8 cellular contexts compared by ENCODE assay signal in genomic region chr1:147539122-147539575, GRCh38. TPM values are rescaled to one million over a fixed set of nuclear protein-coding genes. Genes with fewer than 3 reads are reported as not detected.
DNase-seq lines count a peak whose midpoint lies in the region; ATAC-seq, FAIRE-seq and TF ChIP-seq lines count a peak whose summit lies in the region.
"Had no signal": no experiment of that assay in that cellular context is flagged by ENCODE, and none has a peak within 500 bp of the region (broad histone marks: within the 10 kb centered on the region; RNA-seq: fewer than 3 reads in every experiment).

No MANE protein-coding gene starts in this region.

- TF ChIP-seq CTCF in D721Med (IDR thresholded peaks at IDR 0.05; ENCODE audit: insufficient read depth, missing control alignments), result no peak

- H3K27me3 ChIP-seq in skeletal muscle tissue (ENCODE audit: control insufficient read depth in 3 of 3, insufficient read depth in 3 of 3, low read length in 3 of 3), result no peaks in the 10 kb centered on the region

- DNase-seq in GM04504 (ENCODE audit: low read depth), result peak; percentile 87
- peak; percentile 92 for DNase-seq in RCC 7860 (ENCODE audit: low spot score)
- DNase-seq in fibroblast of peridontal ligament (ENCODE audit: extremely low read depth), result peak; percentile 96
- no peak for DNase-seq in D721Med (ENCODE audit: insufficient read length, low spot score)
- DNase-seq: naive B cell had no signal

- FAIRE-seq in RCC 7860 (lab: Jason Lieb, UNC) (peak; percentile 96), D721Med (lab: Jason Lieb, UNC) (no peak)

- H3K36me3 ChIP-seq in skeletal muscle tissue (ENCODE audit: control insufficient read depth in 3 of 3, insufficient read depth in 3 of 3, low read length in 3 of 3), result no peaks in the 10 kb centered on the region

- H3K4me3 ChIP-seq in skeletal muscle tissue (ENCODE audit: low read length in 3 of 3), result no peak overlapping the region

- no peaks in the 10 kb centered on the region for H3K9me3 ChIP-seq in skeletal muscle tissue (ENCODE audit: control insufficient read depth in 3 of 3, low read length in 3 of 3)

- peaks cover 35 to 38% (median 37%) of the 10 kb centered on the region in 3 donors for H3K4me1 ChIP-seq in skeletal muscle tissue (ENCODE audit: control insufficient read depth in 3 of 3, insufficient read depth in 3 of 3, low read length in 3 of 3)

- no peak for ATAC-seq in GM18498 (IDR thresholded peaks at IDR 0.05; ENCODE audit: unreplicated experiment)
- ATAC-seq in GM18858 (IDR thresholded peaks at IDR 0.05; ENCODE audit: unreplicated experiment), result no peak

- H3K9ac ChIP-seq in skeletal muscle tissue (ENCODE audit: low read depth in 1 of 3, low read length in 3 of 3), result no peak overlapping the region

- peak overlapping the region; percentile 94 for H3K27ac ChIP-seq in skeletal muscle tissue (ENCODE audit: low read depth, low read length)

RNA-seq across cellular contexts. Expression of gene BCL9, which starts 2.2 kb away (rescaled TPM):
- total RNA-seq in skeletal muscle tissue, result 8.9 TPM
